Comparison of ENCODE assay signal across 29 cellular contexts in the genomic region with DNA sequence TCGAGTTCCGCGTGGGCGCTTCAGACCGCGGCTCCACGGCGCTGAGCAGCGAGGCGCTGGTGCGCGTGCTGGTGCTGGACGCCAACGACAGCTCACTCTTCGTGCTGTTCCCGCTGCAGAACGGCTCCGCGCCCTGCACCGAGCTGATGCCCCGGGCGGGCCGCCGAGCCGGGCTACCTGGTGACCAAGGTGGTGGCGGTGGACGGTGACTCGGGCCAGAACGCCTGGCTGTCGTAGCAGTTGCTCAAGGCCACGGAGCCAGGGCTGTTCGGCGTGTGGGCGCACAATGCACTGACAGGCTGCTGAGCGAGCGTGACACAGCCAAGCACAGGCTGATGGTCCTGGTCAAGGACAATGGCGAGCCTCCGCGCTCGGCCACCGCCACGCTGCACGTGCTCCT. TPM values are rescaled to one million over a fixed set of nuclear protein-coding genes. Genes with fewer than 3 reads are reported as not detected.
"Had no signal": no experiment of that assay in that cellular context is flagged by ENCODE, and none has a peak within 500 bp of the region (broad histone marks: within the 10 kb centered on the region; RNA-seq: fewer than 3 reads in every experiment).

No MANE protein-coding gene starts in this region.

- ATAC-seq: naive thymus-derived CD4-positive, alpha-beta T cell; natural killer cell; psoas muscle; right cardiac atrium; right lobe of liver; stimulated activated effector memory CD8-positive, alpha-beta T cell treated with anti-CD3 and anti-CD28 coated beads, Interleukin-12 subunit alpha, Interleukin-12 subunit beta, amount 100 ng/mL, for 72 hours; stimulated activated naive B cell treated with anti-CD40 and anti-IgM and Interleukin-4, amounts not matched to agents 10 μg/mL and 1 μg/mL and 100 μg/mL, for 72 hours had no signal

- H3K36me3 Mint-ChIP-seq: stimulated activated effector memory CD8-positive, alpha-beta T cell treated with anti-CD3 and anti-CD28 coated beads, Interleukin-12 subunit alpha, Interleukin-12 subunit beta, amount 100 ng/mL, for 72 hours had no signal

- H3K79me2 ChIP-seq: parathyroid adenoma had no signal

- H3K36me3 ChIP-seq: neutrophil, ovary, right lobe of liver, sigmoid colon, suprapubic skin, transverse colon, upper lobe of left lung, vagina had no signal

- H3K27me3 Mint-ChIP-seq: progenitor cell of endocrine pancreas had no signal

- H3K4me1 ChIP-seq: parathyroid adenoma, psoas muscle, right lobe of liver, sigmoid colon, stomach, suprapubic skin, testis, tibial artery, transverse colon, upper lobe of left lung, vagina had no signal

- DNase-seq: naive thymus-derived CD4-positive, alpha-beta T cell; natural killer cell; nucleus accumbens; ovary; psoas muscle; right lobe of liver; sigmoid colon; small intestine; stimulated activated CD4-positive, alpha-beta T cell treated with anti-CD3 and anti-CD28 coated beads, Interleukin-15, amount 100 ng/mL, for 24 hours; stimulated activated CD4-positive, alpha-beta T cell treated with anti-CD3 and anti-CD28 coated beads, Interleukin-2, amount 100 ng/mL, for 24 hours; stimulated activated CD4-positive, alpha-beta T cell treated with anti-CD3 and anti-CD28 coated beads, Interleukin-2, amount 100 ng/mL, for 48 hours; stimulated activated CD4-positive, alpha-beta T cell treated with anti-CD3 and anti-CD28 coated beads, Interleukin-4, amount 100 ng/mL, for 24 hours; stimulated activated naive B cell treated with anti-CD40 and anti-IgM and Interleukin-4, amounts not matched to agents 10 μg/mL and 1 μg/mL and 100 μg/mL, for 72 hours; stimulated activated naive CD4-positive, alpha-beta T cell treated with Interleukin-2 at 50 U/mL for 16 hours; stomach; substantia nigra; testis; tibial artery; transverse colon had no signal

- H3K27ac Mint-ChIP-seq: natural killer cell; nephron; stimulated activated effector memory CD8-positive, alpha-beta T cell treated with anti-CD3 and anti-CD28 coated beads, Interleukin-12 subunit alpha, Interleukin-12 subunit beta, amount 100 ng/mL, for 72 hours; stimulated activated naive B cell treated with anti-CD40 and anti-IgM and Interleukin-4, amounts not matched to agents 10 μg/mL and 1 μg/mL and 100 μg/mL, for 72 hours; stimulated activated naive CD8-positive, alpha-beta T cell treated with anti-CD3 and anti-CD28 coated beads, Interleukin-15, Interleukin-2, amounts not matched to agents 100 ng/mL and 50 ng/mL, for 24 hours had no signal

- H2AFZ ChIP-seq: parathyroid adenoma had no signal

- H3K9ac ChIP-seq: parathyroid adenoma had no signal

- H3K4me3 Mint-ChIP-seq: natural killer cell; nephron; stimulated activated effector memory CD8-positive, alpha-beta T cell treated with anti-CD3 and anti-CD28 coated beads, Interleukin-12 subunit alpha, Interleukin-12 subunit beta, amount 100 ng/mL, for 72 hours; stimulated activated naive CD8-positive, alpha-beta T cell treated with anti-CD3 and anti-CD28 coated beads, Interleukin-15, Interleukin-2, amounts not matched to agents 100 ng/mL and 50 ng/mL, for 24 hours had no signal

- H3K27ac ChIP-seq: neutrophil, ovary, parathyroid adenoma, psoas muscle, right lobe of liver, sigmoid colon, stomach, suprapubic skin, testis, tibial artery, transverse colon, upper lobe of left lung, vagina had no signal

- H3K4me1 Mint-ChIP-seq: naive thymus-derived CD4-positive, alpha-beta T cell; natural killer cell; nephron; stimulated activated naive B cell treated with anti-CD40 and anti-IgM and Interleukin-4, amounts not matched to agents 10 μg/mL and 1 μg/mL and 100 μg/mL, for 72 hours had no signal

- H3K27me3 ChIP-seq: ovary, right lobe of liver, suprapubic skin, testis, tibial artery, transverse colon, upper lobe of left lung, vagina had no signal

- H3K9me3 ChIP-seq: testis had no signal

- H3K4me3 ChIP-seq: ovary, psoas muscle, right lobe of liver, sigmoid colon, stomach, suprapubic skin, tibial artery, transverse colon, upper lobe of left lung, vagina had no signal

RNA-seq across cellular contexts. Expression of a gene that starts 3.7 kb away (rescaled TPM):
- total RNA-seq: natural killer cell had no signal
- polyA plus RNA-seq: naive thymus-derived CD4-positive, alpha-beta T cell had no signal

RNA-seq across cellular contexts. Expression of a gene that starts 18.4 kb away (rescaled TPM):
- total RNA-seq: naive thymus-derived CD4-positive, alpha-beta T cell; natural killer cell had no signal
- polyA plus RNA-seq: naive thymus-derived CD4-positive, alpha-beta T cell had no signal

RNA-seq across cellular contexts. Expression of a gene that starts 27.8 kb away (rescaled TPM):
- total RNA-seq: natural killer cell had no signal
- polyA plus RNA-seq: naive thymus-derived CD4-positive, alpha-beta T cell had no signal

RNA-seq across cellular contexts. Expression of a gene that starts 33.0 kb away (rescaled TPM):
- total RNA-seq: naive thymus-derived CD4-positive, alpha-beta T cell; natural killer cell had no signal
- polyA plus RNA-seq: naive thymus-derived CD4-positive, alpha-beta T cell had no signal

RNA-seq across cellular contexts. Expression of a gene that starts 42.1 kb away (rescaled TPM):
- total RNA-seq: naive thymus-derived CD4-positive, alpha-beta T cell; natural killer cell had no signal
- polyA plus RNA-seq: naive thymus-derived CD4-positive, alpha-beta T cell had no signal
